16 cellular contexts compared by ENCODE assay signal in genomic region chr6:148240463-148240845, GRCh38.
DNase-seq lines count a peak whose midpoint lies in the region; TF ChIP-seq lines count a peak whose summit lies in the region.
"Had no signal": no experiment of that assay in that cellular context is flagged by ENCODE, and none has a peak within 500 bp of the region (broad histone marks: within the 10 kb centered on the region; RNA-seq: fewer than 3 reads in every experiment).

No MANE protein-coding gene starts in this region.

- TF ChIP-seq CTCF in chondrocyte (IDR thresholded peaks at IDR 0.05), result no peak

- H3K4me3 ChIP-seq in stomach smooth muscle (ENCODE audit: low read length in 2 of 2), result no peak overlapping the region
- H3K4me3 ChIP-seq: adrenal gland, hepatocyte, lower lobe of right lung, ovary had no signal

- H3K9ac ChIP-seq in stomach smooth muscle (ENCODE audit: low read length in 2 of 2), result no peak overlapping the region

- no peaks in the 10 kb centered on the region for H3K36me3 Mint-ChIP-seq in chondrocyte (ENCODE audit: low read depth)
- H3K36me3 Mint-ChIP-seq: CD4-positive, alpha-beta memory T cell had no signal

- peak overlapping the region; percentile 96 for H3K27ac Mint-ChIP-seq in chondrocyte (ENCODE audit: unreplicated experiment)
- H3K27ac Mint-ChIP-seq: activated CD4-positive, alpha-beta T cell treated with anti-CD3 and anti-CD28 coated beads for 36 hours; CD4-positive, alpha-beta memory T cell; T-helper 1 cell treated with Interleukin-12 subunit alpha and Interleukin-12 subunit beta and Interleukin-4 antibody, amounts not matched to agents 30 μg/mL and 1 μg/mL, for 36 hours had no signal

- H3K27me3 Mint-ChIP-seq in chondrocyte (ENCODE audit: low read depth), result no peaks in the 10 kb centered on the region

- peak; percentile 63 for DNase-seq in ELR (ENCODE audit: low read depth)
- no peak for DNase-seq in chondrocyte (ENCODE audit: low spot score)
- peak; percentile 75 for DNase-seq in iris pigment epithelial cell (ENCODE audit: low read depth)
- DNase-seq in NCI-H2107 treated with DMSO at 0.1 percent for 48 hours (lab: John Stamatoyannopoulos, UW; ENCODE audit: unreplicated experiment), result no peak
- DNase-seq in NCI-H446 (lab: John Stamatoyannopoulos, UW), result no peak
- no peak for DNase-seq in CD1c-positive myeloid dendritic cell (ENCODE audit: extremely low spot score)
- DNase-seq in iPS-NIHi7 (ENCODE audit: extremely low spot score), result no peak
- DNase-seq: activated CD4-positive, alpha-beta T cell treated with anti-CD3 and anti-CD28 coated beads for 36 hours; adrenal gland; CD4-positive, alpha-beta memory T cell; lower lobe of right lung; ovary; PC-3 had no signal

- no peaks in the 10 kb centered on the region for H3K36me3 ChIP-seq in stomach smooth muscle (ENCODE audit: control insufficient read depth in 2 of 2, insufficient read depth in 2 of 2, low read length in 2 of 2)
- H3K36me3 ChIP-seq: adrenal gland, lower lobe of right lung, ovary had no signal

- H3K9me3 Mint-ChIP-seq in chondrocyte (ENCODE audit: low read depth), result no peaks in the 10 kb centered on the region
- H3K9me3 Mint-ChIP-seq: T-helper 1 cell treated with Interleukin-12 subunit alpha and Interleukin-12 subunit beta and Interleukin-4 antibody, amounts not matched to agents 30 μg/mL and 1 μg/mL, for 36 hours had no signal

- peaks cover 8% of the 10 kb centered on the region for H3K4me1 ChIP-seq in stomach smooth muscle (ENCODE audit: control insufficient read depth, insufficient read depth, low read length)
- H3K4me1 ChIP-seq: adrenal gland had no signal

- peak overlapping the region; percentile 24 for H3K27ac ChIP-seq in stomach smooth muscle (ENCODE audit: low read length)
- H3K27ac ChIP-seq: hepatocyte, lower lobe of right lung, ovary had no signal

- no peaks in the 10 kb centered on the region for H3K9me3 ChIP-seq in stomach smooth muscle (ENCODE audit: control insufficient read depth in 2 of 2, low read length in 2 of 2)
- H3K9me3 ChIP-seq: adrenal gland, lower lobe of right lung, ovary had no signal

- peak overlapping the region; percentile 32 for H3K4me3 Mint-ChIP-seq in chondrocyte (ENCODE audit: unreplicated experiment)
- H3K4me3 Mint-ChIP-seq: activated CD4-positive, alpha-beta T cell treated with anti-CD3 and anti-CD28 coated beads for 36 hours; CD4-positive, alpha-beta memory T cell; T-helper 1 cell treated with Interleukin-12 subunit alpha and Interleukin-12 subunit beta and Interleukin-4 antibody, amounts not matched to agents 30 μg/mL and 1 μg/mL, for 36 hours had no signal

- peaks cover 69% of the 10 kb centered on the region for H3K4me1 Mint-ChIP-seq in chondrocyte (ENCODE audit: low read depth)
- H3K4me1 Mint-ChIP-seq: activated CD4-positive, alpha-beta T cell treated with anti-CD3 and anti-CD28 coated beads for 36 hours; CD4-positive, alpha-beta memory T cell had no signal

- H3K27me3 ChIP-seq in stomach smooth muscle (ENCODE audit: control insufficient read depth in 1 of 2, insufficient read depth in 2 of 2, low read length in 2 of 2), result no peaks in the 10 kb centered on the region
- H3K27me3 ChIP-seq: adrenal gland, hepatocyte, ovary had no signal

Comparison
In these comparisons a context has a peak if more than half of its experiments do, and no peak if none do; other contexts are left out.
1. DNase-seq: peak in ELR (single experiment) and iris pigment epithelial cell (single experiment); none in chondrocyte (single experiment), NCI-H2107 treated with DMSO at 0.1 percent for 48 hours (single experiment), NCI-H446 (0 of 2), CD1c-positive myeloid dendritic cell (single experiment) and iPS-NIHi7 (single experiment).